In the genomic region with DNA sequence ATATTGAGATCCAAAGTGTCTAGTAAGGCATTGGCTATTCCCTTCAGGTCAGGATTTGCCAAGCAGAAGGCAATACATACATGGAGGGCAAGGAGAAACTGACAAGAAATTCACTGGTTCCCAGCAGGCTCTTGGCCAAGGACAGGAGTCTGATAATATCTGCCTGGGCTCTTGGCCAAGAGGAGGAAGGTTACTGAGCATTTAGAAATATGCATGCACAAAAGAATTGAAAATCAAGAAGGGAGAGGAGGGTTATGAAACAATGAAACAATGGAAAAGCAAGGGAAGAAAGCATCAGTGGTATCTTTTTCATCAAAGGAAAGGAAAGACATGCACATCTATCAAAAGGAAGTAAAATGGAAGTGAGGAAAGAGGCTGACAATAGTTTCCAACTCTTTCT, we compare ENCODE assay signal across 14 cellular contexts. TPM values are rescaled to one million over a fixed set of nuclear protein-coding genes. Genes with fewer than 3 reads are reported as not detected.
A peak's percentile ranks its signal among the peaks of the same experiment; 100 is the strongest.
DNase-seq lines count a peak whose midpoint lies in the region; ATAC-seq and TF ChIP-seq lines count a peak whose summit lies in the region.
"Had no signal": no experiment of that assay in that cellular context is flagged by ENCODE, and none has a peak within 500 bp of the region (broad histone marks: within the 10 kb centered on the region; RNA-seq: fewer than 3 reads in every experiment).

No MANE protein-coding gene starts in this region.

- H3K4me1 Mint-ChIP-seq in dendritic cell treated with granulocyte-macrophage colony-stimulating factor and Interleukin-4, amounts not matched to agents 40 ng/mL and 50 ng/mL, for 4 days (ENCODE audit: low read depth): peaks cover 70% of the 10 kb centered on the region
- peaks cover 30% of the 10 kb centered on the region for H3K4me1 Mint-ChIP-seq in osteocyte (ENCODE audit: unreplicated experiment)

- H3K9me3 Mint-ChIP-seq in dendritic cell treated with granulocyte-macrophage colony-stimulating factor and Interleukin-4, amounts not matched to agents 40 ng/mL and 50 ng/mL, for 4 days: no peaks in the 10 kb centered on the region
- H3K9me3 Mint-ChIP-seq in osteocyte (ENCODE audit: unreplicated experiment): peaks cover 5% of the 10 kb centered on the region
- H3K9me3 Mint-ChIP-seq: activated naive CD4-positive, alpha-beta T cell treated with anti-CD3 and anti-CD28 coated beads, Interleukin-2, amount 50 U/mL, for 24 hours; CD4-positive, alpha-beta memory T cell had no signal

- DNase-seq in GM03348 (ENCODE audit: low spot score) (peak; percentile 35), PC-3 (peak; percentile 57), osteocyte (ENCODE audit: extremely low spot score, unreplicated experiment) (no peak), lower lobe of right lung (no peak), AG08395 (ENCODE audit: low spot score) (no peak), NK-92 (lab: John Stamatoyannopoulos, UW; ENCODE audit: unreplicated experiment) (no peak)
- DNase-seq: CD4-positive, alpha-beta memory T cell; NCI-H1417 treated with DMSO at 0.1 percent for 48 hours; NCI-H510A treated with DMSO at 0.1 percent for 48 hours; Right ventricle myocardium superior had no signal

- no peak for TF ChIP-seq CTCF in PC-3 (conservative IDR thresholded peaks at IDR 0.05; ENCODE audit: low read depth, low read length)
- no peak for TF ChIP-seq CTCF in osteocyte (IDR thresholded peaks at IDR 0.05)
- no peak for TF ChIP-seq CTCF in lower lobe of right lung (IDR thresholded peaks at IDR 0.05)

- no peaks in the 10 kb centered on the region for H3K9me2 ChIP-seq in PC-3 (replicated peaks; ENCODE audit: low read length)

- intact Hi-C loops in PC-3 (cut with micrococcal nuclease): loop anchor here (1.0 kb wide), 2 partner anchors 63 to 69 kb away; no protein-coding TSS in a partner anchor
- intact Hi-C loops in dendritic cell treated with granulocyte-macrophage colony-stimulating factor and Interleukin-4, amounts not matched to agents 40 ng/mL and 50 ng/mL, for 4 days (cut with micrococcal nuclease): no loop called here
- intact Hi-C loops in lower lobe of right lung (cut with DNase I): no loop called here

- H3K4me3 ChIP-seq in PC-3 (ENCODE audit: low read length) (no peak overlapping the region), lower lobe of right lung (no peak overlapping the region)
- H3K4me3 ChIP-seq: coronary artery, gastroesophageal sphincter had no signal

- H3K36me3 ChIP-seq in PC-3 (ENCODE audit: low read depth, low read length) (no peaks in the 10 kb centered on the region), lower lobe of right lung (no peaks in the 10 kb centered on the region)
- H3K36me3 ChIP-seq: gastroesophageal sphincter had no signal

- H3K27me3 Mint-ChIP-seq in dendritic cell treated with granulocyte-macrophage colony-stimulating factor and Interleukin-4, amounts not matched to agents 40 ng/mL and 50 ng/mL, for 4 days: no peaks in the 10 kb centered on the region
- no peaks in the 10 kb centered on the region for H3K27me3 Mint-ChIP-seq in osteocyte (ENCODE audit: unreplicated experiment)
- H3K27me3 Mint-ChIP-seq: activated naive CD4-positive, alpha-beta T cell treated with anti-CD3 and anti-CD28 coated beads, Interleukin-2, amount 50 U/mL, for 24 hours; CD4-positive, alpha-beta memory T cell had no signal

- 0 out of 2 replicates have a peak, but pooled peaks cover 4% of the 10 kb centered on the region for H3K79me2 ChIP-seq in PC-3 (ENCODE audit: low read length)

- H3K4me2 ChIP-seq in PC-3 (ENCODE audit: low read length): peak overlapping the region; percentile 28; the same call in 1 of the 2 replicates

- H3K9ac ChIP-seq in PC-3 (ENCODE audit: low read length): no peak overlapping the region

- no peak overlapping the region for H2AFZ ChIP-seq in PC-3 (ENCODE audit: low read length)

- POLR2A ChIA-PET in PC-3 (lab: Charles Lee; ENCODE audit: unreplicated experiment): no interaction called here

- H3K9me3 ChIP-seq in PC-3 (ENCODE audit: low read length): no peaks in the 10 kb centered on the region
- no peaks in the 10 kb centered on the region for H3K9me3 ChIP-seq in lower lobe of right lung
- H3K9me3 ChIP-seq: gastroesophageal sphincter had no signal

- H3K27me3 ChIP-seq in PC-3 (ENCODE audit: low read length): no peaks in the 10 kb centered on the region
- H3K27me3 ChIP-seq in lower lobe of right lung (ENCODE audit: low read depth): no peaks in the 10 kb centered on the region
- H3K27me3 ChIP-seq: gastroesophageal sphincter had no signal

- CTCF ChIA-PET in PC-3 (lab: Charles Lee): no interaction called here

- ATAC-seq in PC-3 (no peak; the same call in 1 of the 2 replicates), lower lobe of right lung (no peak)
- ATAC-seq: gastroesophageal sphincter had no signal

- BruUV-seq in PC-3 (replicated peaks; lab: Mats Ljungman, UMichigan): no TSS peak

- H3K4me1 ChIP-seq in PC-3 (ENCODE audit: insufficient read depth, low read length) (peaks cover 20% of the 10 kb centered on the region), lower lobe of right lung (peaks cover 58% of the 10 kb centered on the region)

- no peak overlapping the region for H3K4me3 Mint-ChIP-seq in dendritic cell treated with granulocyte-macrophage colony-stimulating factor and Interleukin-4, amounts not matched to agents 40 ng/mL and 50 ng/mL, for 4 days
- no peak overlapping the region for H3K4me3 Mint-ChIP-seq in osteocyte (ENCODE audit: unreplicated experiment)
- H3K4me3 Mint-ChIP-seq: activated naive CD4-positive, alpha-beta T cell treated with anti-CD3 and anti-CD28 coated beads, Interleukin-2, amount 50 U/mL, for 24 hours; CD4-positive, alpha-beta memory T cell had no signal

- H3F3A ChIP-seq in PC-3 (ENCODE audit: low read length, unreplicated experiment): peaks cover 4% of the 10 kb centered on the region

- H3K27ac ChIP-seq in PC-3 (ENCODE audit: low read length) (no peak overlapping the region), lower lobe of right lung (no peak overlapping the region)
- H3K27ac ChIP-seq: coronary artery, gastroesophageal sphincter had no signal

- H3K27ac Mint-ChIP-seq in dendritic cell treated with granulocyte-macrophage colony-stimulating factor and Interleukin-4, amounts not matched to agents 40 ng/mL and 50 ng/mL, for 4 days: peak overlapping the region; percentile 63
- peak overlapping the region; percentile 31 for H3K27ac Mint-ChIP-seq in osteocyte (ENCODE audit: unreplicated experiment)
- H3K27ac Mint-ChIP-seq: activated naive CD4-positive, alpha-beta T cell treated with anti-CD3 and anti-CD28 coated beads, Interleukin-2, amount 50 U/mL, for 24 hours; CD4-positive, alpha-beta memory T cell had no signal

- H4K20me1 ChIP-seq in PC-3 (ENCODE audit: low read length): no peaks in the 10 kb centered on the region

- peaks cover 81% of the 10 kb centered on the region for H3K36me3 Mint-ChIP-seq in dendritic cell treated with granulocyte-macrophage colony-stimulating factor and Interleukin-4, amounts not matched to agents 40 ng/mL and 50 ng/mL, for 4 days (ENCODE audit: low read depth)
- H3K36me3 Mint-ChIP-seq in osteocyte (ENCODE audit: unreplicated experiment): no peaks in the 10 kb centered on the region
- H3K36me3 Mint-ChIP-seq: activated naive CD4-positive, alpha-beta T cell treated with anti-CD3 and anti-CD28 coated beads, Interleukin-2, amount 50 U/mL, for 24 hours; CD4-positive, alpha-beta memory T cell had no signal

RNA-seq across cellular contexts. Expression of gene ARHGAP18, which starts 42.4 kb away (rescaled TPM):
- total RNA-seq in PC-3 (2014; rRNA removed) (4.1 and 5.9 TPM in 2 replicates), osteocyte (12.8 and 13.3 TPM in 2 replicates), lower lobe of right lung (57.9 TPM)

Comparison
In these comparisons a context has a peak if more than half of its experiments do, and no peak if none do; other contexts are left out.
1. DNase-seq: peak in GM03348 (single experiment) and PC-3 (single experiment); none in osteocyte (single experiment), lower lobe of right lung (single experiment), AG08395 (single experiment) and NK-92 (single experiment).